ENCODE assay signal across 15 cellular contexts in genomic region chr21:35470522-35470921, GRCh38.
A peak's percentile ranks its signal among the peaks of the same experiment; 100 is the strongest.
DNase-seq lines count a peak whose midpoint lies in the region; ATAC-seq and TF ChIP-seq lines count a peak whose summit lies in the region.
"Had no signal": no experiment of that assay in that cellular context is flagged by ENCODE, and none has a peak within 500 bp of the region (broad histone marks: within the 10 kb centered on the region; RNA-seq: fewer than 3 reads in every experiment).

No MANE protein-coding gene starts in this region.

- no peak overlapping the region for H3K9ac ChIP-seq in HUES6 (ENCODE audit: low read length)

- H3K4me3 ChIP-seq in HUES6 (ENCODE audit: low read depth, low read length): peak overlapping the region; percentile 12; the same call in 1 of the 2 replicates

- H3K36me3 Mint-ChIP-seq in WTC11 (peaks cover 5% of the 10 kb centered on the region), Calu3 (ENCODE audit: insufficient read depth, unreplicated experiment) (no peaks in the 10 kb centered on the region)

- H3K4me3 Mint-ChIP-seq in WTC11 (peak overlapping the region; percentile 29; the same call in 1 of the 2 replicates), Calu3 (ENCODE audit: low read depth, unreplicated experiment) (no peak overlapping the region)

- ATAC-seq in WTC11 (peak; percentile 93), GM19324 (IDR thresholded peaks at IDR 0.05; ENCODE audit: low FRiP score, unreplicated experiment) (no peak)
- ATAC-seq: Right ventricle myocardium inferior had no signal

- no TSS peak for BruUV-seq in Calu3 (replicated peaks; lab: Mats Ljungman, UMichigan)

- DNase-seq in CD1c-positive myeloid dendritic cell (ENCODE audit: extremely low spot score) (peak; percentile 35), WTC11 (ENCODE audit: low spot score) (peak; percentile 16), iPS-NIHi7 (ENCODE audit: extremely low spot score) (peak; percentile 75), epidermal melanocyte (ENCODE audit: insufficient read length, low spot score) (no peak), HEK293T (ENCODE audit: extremely low spot score) (no peak), Calu3 (no peak)
- DNase-seq: C1 segment of cervical spinal cord, GOT3, NCI-H1092, NCI-H2107, NCI-H226, NCI-H69 had no signal

- peaks cover 7% of the 10 kb centered on the region for H3K27me3 Mint-ChIP-seq in WTC11 (ENCODE audit: low read depth)
- H3K27me3 Mint-ChIP-seq in Calu3 (ENCODE audit: unreplicated experiment): no peaks in the 10 kb centered on the region

- POLR2A ChIA-PET in WTC11 (lab: Charles Lee) (no interaction called here), HEK293T (lab: Yijun Ruan, JAX) (no interaction called here)

- H3K27ac Mint-ChIP-seq in WTC11 (peak overlapping the region; percentile 44), Calu3 (ENCODE audit: unreplicated experiment) (no peak overlapping the region)

- intact Hi-C loops in Calu3 (cut with micrococcal nuclease; ENCODE audit: unreplicated experiment): no loop called here

- H3K9me3 ChIP-seq in HUES6 (ENCODE audit: control insufficient read depth, insufficient read depth, low read depth, low read length): peaks cover 16% of the 10 kb centered on the region

- no peak for TF ChIP-seq CTCF in WTC11 (IDR thresholded peaks at IDR 0.05)
- no peak for TF ChIP-seq CTCF in Calu3 (IDR thresholded peaks at IDR 0.05; ENCODE audit: unreplicated experiment)

- peaks cover 56% of the 10 kb centered on the region for H3K4me1 Mint-ChIP-seq in WTC11
- no peaks in the 10 kb centered on the region for H3K4me1 Mint-ChIP-seq in Calu3 (ENCODE audit: low read depth, unreplicated experiment)

- no peaks in the 10 kb centered on the region for H3K36me3 ChIP-seq in HUES6 (ENCODE audit: control insufficient read depth, insufficient read depth, low read length)

- no peaks in the 10 kb centered on the region for H3K27me3 ChIP-seq in HUES6 (ENCODE audit: control insufficient read depth, insufficient read depth, low read length)

- peaks cover 23% of the 10 kb centered on the region for H3K4me1 ChIP-seq in HUES6 (ENCODE audit: control insufficient read depth, insufficient read depth, low read length)

- CTCF ChIA-PET in WTC11 (lab: Charles Lee) (interaction anchor here (0.6 kb wide), 1 partner anchor 80 kb away, joined by 4 read pairs; no protein-coding TSS in a partner anchor), HEK293T (lab: Yijun Ruan, JAX) (no interaction called here), Calu3 (lab: Charles Lee) (no interaction called here)

- H3K9me3 Mint-ChIP-seq in WTC11 (peaks cover 17% of the 10 kb centered on the region), Calu3 (ENCODE audit: low read depth, unreplicated experiment) (no peaks in the 10 kb centered on the region)

- H3K27ac ChIP-seq in HUES6 (ENCODE audit: low read depth, low read length): no peak overlapping the region

TF ChIP-seq in WTC11, 78 proteins besides CTCF, POLR2A, EP300 and RAD21:
- no peak for TF ChIP-seq USF1 (CRISPR knock-in tag; IDR thresholded peaks at IDR 0.05)
- no peak for TF ChIP-seq ATF3 (CRISPR knock-in tag; conservative IDR thresholded peaks at IDR 0.05)
- TF ChIP-seq JUN (CRISPR knock-in tag; IDR thresholded peaks at IDR 0.05): no peak
- no peak for TF ChIP-seq GABPB1 (CRISPR knock-in tag; IDR thresholded peaks at IDR 0.05)
- no peak for TF ChIP-seq HMGA2 (CRISPR knock-in tag; IDR thresholded peaks at IDR 0.05)
- TF ChIP-seq SMAD4 (CRISPR knock-in tag; IDR thresholded peaks at IDR 0.05): no peak
- no peak for TF ChIP-seq ZNF532 (CRISPR knock-in tag; IDR thresholded peaks at IDR 0.05; ENCODE audit: borderline replicate concordance)
- TF ChIP-seq NR2C2 (CRISPR knock-in tag; IDR thresholded peaks at IDR 0.05): no peak

TF ChIP-seq in HEK293T, 16 proteins besides CTCF, POLR2A, EP300 and RAD21:
- no peak for TF ChIP-seq ARNT (IDR thresholded peaks at IDR 0.05)
- TF ChIP-seq HDGF (IDR thresholded peaks at IDR 0.05; ENCODE audit: borderline replicate concordance): no peak
- TF ChIP-seq PKNOX1 (IDR thresholded peaks at IDR 0.05): no peak
- no peak for TF ChIP-seq FOXK2 (IDR thresholded peaks at IDR 0.05)
- no peak for TF ChIP-seq SP1 (IDR thresholded peaks at IDR 0.05)
- no peak for TF ChIP-seq FOXA1 (IDR thresholded peaks at IDR 0.05)
- TF ChIP-seq ELF4 (IDR thresholded peaks at IDR 0.05): no peak

Comparison
In these comparisons a context has a peak if more than half of its experiments do, and no peak if none do; other contexts are left out.
1. DNase-seq: peak in CD1c-positive myeloid dendritic cell (single experiment), WTC11 (single experiment) and iPS-NIHi7 (single experiment); none in epidermal melanocyte (single experiment), HEK293T (single experiment) and Calu3 (single experiment).